8 cellular contexts compared by ENCODE assay signal in genomic region chr13:99496322-99497142, GRCh38. TPM values are rescaled to one million over a fixed set of nuclear protein-coding genes. Genes with fewer than 3 reads are reported as not detected.
A peak's percentile ranks its signal among the peaks of the same experiment; 100 is the strongest.
DNase-seq lines count a peak whose midpoint lies in the region; ATAC-seq and TF ChIP-seq lines count a peak whose summit lies in the region.

No MANE protein-coding gene starts in this region.

- H2AFZ ChIP-seq in HCT116 (ENCODE audit: low read depth, low read length, poor library complexity, severe bottlenecking), result peak overlapping the region; percentile 53

- POLR2A ChIA-PET in HCT116 (lab: Charles Lee), result no interaction called here

- H3K27ac ChIP-seq in HCT116 (ENCODE audit: low read depth, low read length) (no peak overlapping the region), rectal smooth muscle tissue (ENCODE audit: low read depth, low read length) (no peak overlapping the region)

- H3K4me1 ChIP-seq in HCT116 (ENCODE audit: control insufficient read depth in 1 of 2, insufficient read depth in 2 of 2, low read length in 2 of 2), result peaks cover 14 to 48% of the 10 kb centered on the region in 2 experiments; a peak in 3 of 4 replicates
- H3K4me1 ChIP-seq in rectal smooth muscle tissue (ENCODE audit: control insufficient read depth, insufficient read depth, low read length), result peaks cover 8% of the 10 kb centered on the region

- TF ChIP-seq POLR2A in HCT116 (IDR thresholded peaks at IDR 0.05; ENCODE audit: borderline replicate concordance, extremely low read depth, insufficient read depth, insufficient read length), result no peak

- H4K20me1 ChIP-seq in HCT116 (ENCODE audit: insufficient read depth), result no peaks in the 10 kb centered on the region

- TSS peak; percentile 46 for BruUV-seq in HCT116 (replicated peaks; lab: Mats Ljungman, UMichigan)

- H3K4me2 ChIP-seq in HCT116 (ENCODE audit: low read length), result peak overlapping the region; percentile 72

- H3K27me3 ChIP-seq in HCT116 (ENCODE audit: insufficient read depth, low read length), result no peaks in the 10 kb centered on the region
- no peaks in the 10 kb centered on the region for H3K27me3 ChIP-seq in rectal smooth muscle tissue (ENCODE audit: control insufficient read depth, insufficient read depth, low read length)

- CTCF ChIA-PET in HCT116 (lab: Charles Lee), result no interaction called here

- no peaks in the 10 kb centered on the region for H3K9me2 ChIP-seq in HCT116 (ENCODE audit: insufficient read depth)

- TF ChIP-seq RAD21 in HCT116 (IDR thresholded peaks at IDR 0.05; ENCODE audit: low read depth), result no peak

- H3K79me2 ChIP-seq in HCT116 (ENCODE audit: insufficient read depth, low read length), result peaks cover 3% of the 10 kb centered on the region; the same call in 1 of the 2 replicates

- RAD21 ChIA-PET in HCT116 (lab: Charles Lee; ENCODE audit: low non-redundant PET in 1 of 2, low total read pairs in 2 of 2, uncharacterized antibody in 2 of 2, unreplicated experiment in 2 of 2), result no interaction called here

- H3K9ac ChIP-seq in HCT116 (ENCODE audit: low read length) (peak overlapping the region; percentile 32), rectal smooth muscle tissue (ENCODE audit: low read length) (no peak overlapping the region)

- H3K36me3 ChIP-seq in HCT116 (ENCODE audit: control insufficient read depth in 1 of 2, insufficient read depth in 2 of 2, low read length in 2 of 2) (no peaks in the 10 kb centered on the region), rectal smooth muscle tissue (ENCODE audit: control insufficient read depth, insufficient read depth, low read length) (no peaks in the 10 kb centered on the region)

- in situ Hi-C loops in G401 (cut with HindIII; ENCODE audit: low sequenced_read_pairs), result no loop called here

- H3K4me3 ChIP-seq in HCT116 (replicated peaks in 1 of 2; ENCODE audit: low read depth in 1 of 2, low read length in 2 of 2), result peak overlapping the region; percentile 34 to 48
- peak overlapping the region; percentile 52 for H3K4me3 ChIP-seq in fibroblast of villous mesenchyme (ENCODE audit: low read depth, low read length)
- peak overlapping the region; percentile 52 for H3K4me3 ChIP-seq in rectal smooth muscle tissue (ENCODE audit: low read length)

- DNase-seq in G401 (ENCODE audit: low spot score) (peak; percentile 52), HCT116 (ENCODE audit: low read depth, low spot score) (peak; percentile 36), NCI-H460 (ENCODE audit: extremely low read depth, low read depth) (peak; percentile 95), activated T-cell treated with anti-CD3 and anti-CD28 coated beads for 24 hours (ENCODE audit: low read depth) (peak; percentile 51), fibroblast of villous mesenchyme (ENCODE audit: low read depth) (peak; percentile 93), germinal center (ENCODE audit: low spot score) (no peak), NCI-H69 (lab: John Stamatoyannopoulos, UW) (no peak)

- no peak for ATAC-seq in HCT116

- TF ChIP-seq CTCF in HCT116 (IDR thresholded peaks at IDR 0.05 in 2 of 3, conservative IDR thresholded peaks at IDR 0.05 in 1 of 3; ENCODE audit: borderline replicate concordance in 1 of 3, insufficient read depth in 1 of 3, low read depth in 2 of 3, low read length in 2 of 3) (no peak), fibroblast of villous mesenchyme (IDR thresholded peaks at IDR 0.05; ENCODE audit: insufficient read depth, low read depth, low read length) (no peak)

- intact Hi-C loops in HCT116 (cut with micrococcal nuclease), result no loop called here

- no peaks in the 10 kb centered on the region for H3K9me3 ChIP-seq in HCT116 (ENCODE audit: control insufficient read depth in 1 of 2, insufficient read depth in 1 of 2, low read depth in 1 of 2, low read length in 2 of 2)

TF ChIP-seq in HCT116, 20 proteins besides CTCF, POLR2A, EP300 and RAD21:
- TF ChIP-seq POLR2AphosphoS5 (IDR thresholded peaks at IDR 0.05; ENCODE audit: low read depth, low read length), result peak; percentile 52
- no peak for TF ChIP-seq YY1 (IDR thresholded peaks at IDR 0.05; ENCODE audit: extremely low read depth, insufficient replicate concordance, low read depth, low read length)

RNA-seq across cellular contexts. Expression of gene TM9SF2, which starts 4.7 kb away (rescaled TPM):
- total RNA-seq in G401 (2014; rRNA removed; shearing (Covaris generic)), result 88.6 and 121 TPM in 2 replicates
- total RNA-seq in HCT116 (2021; ENCODE audit: unreplicated experiment) (77.8 TPM), fibroblast of villous mesenchyme (115 and 165 TPM in 2 replicates)
- polyA plus RNA-seq in HCT116 (2012), result 25.4 and 35.6 TPM in 2 replicates
- total RNA-seq in NCI-H460 (2014; rRNA removed; shearing (Covaris generic)), result 111 and 112 TPM in 2 replicates
- 53.8 and 76.6 TPM in 2 replicates for polyA plus RNA-seq in NCI-H460 (2014; cell fraction: nucleus; rRNA removed)

Comparison
In these comparisons a context has a peak if more than half of its experiments do, and no peak if none do; other contexts are left out.
1. DNase-seq: peak in G401 (single experiment), HCT116 (single experiment), NCI-H460 (single experiment), activated T-cell treated with anti-CD3 and anti-CD28 coated beads for 24 hours (single experiment) and fibroblast of villous mesenchyme (single experiment); none in germinal center (single experiment) and NCI-H69 (single experiment).
2. Peak in every context shown above with its lines, with median percentiles within 50 percentile points of each other: H3K4me3 ChIP-seq.